ENCODE assay signal across 2 cellular contexts in genomic region chr7:138352570-138353461, GRCh38.
A peak's percentile ranks its signal among the peaks of the same experiment; 100 is the strongest.
TF ChIP-seq lines count a peak whose summit lies in the region.

No MANE protein-coding gene starts in this region.

TF ChIP-seq in K562, 482 proteins besides CTCF, POLR2A, EP300 and RAD21 (continued from another document and continues in another):
- peak; percentile 45; the same call in 1 of the 2 replicates for TF ChIP-seq PKNOX1 (IDR thresholded peaks at IDR 0.05)
- TF ChIP-seq SRF (CRISPR knock-in tag; IDR thresholded peaks at IDR 0.05): peak in 1 of 2 experiments; percentile 98; a peak in 3 of 4 replicates
- TF ChIP-seq RBBP5 (IDR thresholded peaks at IDR 0.05; ENCODE audit: borderline replicate concordance, insufficient read depth, low read length, poor library complexity, severe bottlenecking): peak; percentile 87
- peak; percentile 100 for TF ChIP-seq TCF3 (CRISPR knock-in tag; IDR thresholded peaks at IDR 0.05)
- no peak for TF ChIP-seq ZNF586 (CRISPR knock-in tag; conservative IDR thresholded peaks at IDR 0.05)
- TF ChIP-seq VEZF1 (CRISPR knock-in tag; IDR thresholded peaks at IDR 0.05): peak; percentile 89
- TF ChIP-seq PURB (CRISPR knock-in tag; IDR thresholded peaks at IDR 0.05; ENCODE audit: low read depth): no peak
- TF ChIP-seq FOXA1 (IDR thresholded peaks at IDR 0.05; ENCODE audit: borderline replicate concordance): no peak
- TF ChIP-seq POLR2G (IDR thresholded peaks at IDR 0.05; ENCODE audit: low read depth, low read length): peak; percentile 74
- no peak for TF ChIP-seq ZNF449 (CRISPR knock-in tag; IDR thresholded peaks at IDR 0.05)
- peak; percentile 100 for TF ChIP-seq DPF2 (IDR thresholded peaks at IDR 0.05)
- TF ChIP-seq HNRNPLL (IDR thresholded peaks at IDR 0.05; ENCODE audit: low read depth, low read length, poor library complexity, severe bottlenecking): peak; percentile 30
- no peak for TF ChIP-seq NFE2L1 (tag; IDR thresholded peaks at IDR 0.05; ENCODE audit: borderline replicate concordance, low read depth)
- peak; percentile 90 for TF ChIP-seq MAX (CRISPR knock-in tag; IDR thresholded peaks at IDR 0.05)

TF ChIP-seq in HepG2, 621 proteins besides CTCF, POLR2A, EP300 and RAD21 (continued from another document and continues in another):
- TF ChIP-seq RERE (CRISPR knock-in tag; IDR thresholded peaks at IDR 0.05; ENCODE audit: low read depth) (peak; percentile 86), ZNF550 (CRISPR knock-in tag; IDR thresholded peaks at IDR 0.05; ENCODE audit: borderline replicate concordance) (no peak), ZNF446 (CRISPR knock-in tag; IDR thresholded peaks at IDR 0.05) (no peak), XRCC5 (optimal IDR thresholded peaks at IDR 0.05; ENCODE audit: low read length) (peak; percentile 81), ZSCAN30 (CRISPR knock-in tag; IDR thresholded peaks at IDR 0.05) (peak; percentile 79), ZNF430 (CRISPR knock-in tag; IDR thresholded peaks at IDR 0.05) (no peak), MED1 (CRISPR knock-in tag; IDR thresholded peaks at IDR 0.05) (peak; percentile 100), ZNF383 (CRISPR knock-in tag; IDR thresholded peaks at IDR 0.05; ENCODE audit: borderline replicate concordance) (no peak), ZNF12 (CRISPR knock-in tag; IDR thresholded peaks at IDR 0.05) (peak; percentile 86; the same call in 1 of the 2 replicates), NCOA1 (CRISPR knock-in tag; IDR thresholded peaks at IDR 0.05) (no peak), MLX (CRISPR knock-in tag; IDR thresholded peaks at IDR 0.05) (peak; percentile 57), ZMAT3 (CRISPR knock-in tag; conservative IDR thresholded peaks at IDR 0.05) (no peak), BORCS8-MEF2B (CRISPR knock-in tag; IDR thresholded peaks at IDR 0.05) (no peak), ZNF780A (CRISPR knock-in tag; IDR thresholded peaks at IDR 0.05) (peak; percentile 88; the same call in 1 of the 2 replicates), ZNF678 (CRISPR knock-in tag; IDR thresholded peaks at IDR 0.05) (no peak), ZNF883 (CRISPR knock-in tag; IDR thresholded peaks at IDR 0.05; ENCODE audit: not compliant biosample characterization) (no peak), ZNF20 (CRISPR knock-in tag; IDR thresholded peaks at IDR 0.05) (no peak), ISX (CRISPR knock-in tag; conservative IDR thresholded peaks at IDR 0.05) (peak; percentile 76; the same call in 1 of the 2 replicates), ZNF672 (CRISPR knock-in tag; IDR thresholded peaks at IDR 0.05) (no peak), MZF1 (CRISPR knock-in tag; IDR thresholded peaks at IDR 0.05; ENCODE audit: borderline replicate concordance) (no peak), ZNF567 (CRISPR knock-in tag; IDR thresholded peaks at IDR 0.05; ENCODE audit: borderline replicate concordance) (0 out of 2 replicates have a peak, but pooled peaks have one; percentile 45), TFDP1 (CRISPR knock-in tag; IDR thresholded peaks at IDR 0.05; ENCODE audit: borderline replicate concordance) (peak; percentile 51; the same call in 1 of the 2 replicates), ZSCAN29 (CRISPR knock-in tag; conservative IDR thresholded peaks at IDR 0.05) (no peak), ZMYM2 (CRISPR knock-in tag; IDR thresholded peaks at IDR 0.05) (peak; percentile 92), DMAP1 (CRISPR knock-in tag; IDR thresholded peaks at IDR 0.05) (peak; percentile 78), RAD51 (IDR thresholded peaks at IDR 0.05; ENCODE audit: borderline replicate concordance) (no peak), ZSCAN5A (CRISPR knock-in tag; IDR thresholded peaks at IDR 0.05; ENCODE audit: borderline replicate concordance) (peak; percentile 89; the same call in 1 of the 2 replicates), PITX1 (CRISPR knock-in tag; IDR thresholded peaks at IDR 0.05) (peak; percentile 80; the same call in 1 of the 2 replicates), JUNB (CRISPR knock-in tag; IDR thresholded peaks at IDR 0.05; ENCODE audit: borderline replicate concordance) (peak; percentile 99), GTF3A (CRISPR knock-in tag; conservative IDR thresholded peaks at IDR 0.05) (no peak), RFXAP (CRISPR knock-in tag; IDR thresholded peaks at IDR 0.05; ENCODE audit: borderline replicate concordance) (peak; percentile 84; the same call in 1 of the 2 replicates), ZHX2 (IDR thresholded peaks at IDR 0.05; ENCODE audit: low read depth) (peak; percentile 61), ZHX2 (CRISPR knock-in tag; IDR thresholded peaks at IDR 0.05; ENCODE audit: borderline replicate concordance) (no peak), EED (CRISPR knock-in tag; IDR thresholded peaks at IDR 0.05) (no peak), TBP (CRISPR knock-in tag; IDR thresholded peaks at IDR 0.05) (no peak), FIP1L1 (IDR thresholded peaks at IDR 0.05; ENCODE audit: borderline replicate concordance, insufficient read depth, low read depth, low read length) (no peak), ZNF75D (CRISPR knock-in tag; IDR thresholded peaks at IDR 0.05; ENCODE audit: borderline replicate concordance) (no peak), NCOA5 (CRISPR knock-in tag; IDR thresholded peaks at IDR 0.05) (no peak), DBP (CRISPR knock-in tag; IDR thresholded peaks at IDR 0.05; ENCODE audit: not compliant biosample characterization) (peak; percentile 89), PHF20 (CRISPR knock-in tag; IDR thresholded peaks at IDR 0.05) (0 out of 2 replicates have a peak, but pooled peaks have one; percentile 25), ZNF24 (IDR thresholded peaks at IDR 0.05) (0 out of 2 replicates have a peak, but pooled peaks have one; percentile 27), ZBTB46 (CRISPR knock-in tag; IDR thresholded peaks at IDR 0.05; ENCODE audit: borderline replicate concordance) (no peak), MAFK (conservative IDR thresholded peaks at IDR 0.05 in 1 of 2, IDR thresholded peaks at IDR 0.05 in 1 of 2; ENCODE audit: low read length in 2 of 2) (no peak), EZH2 (conservative IDR thresholded peaks at IDR 0.05; ENCODE audit: low read depth, low read length) (no peak), PRMT3 (CRISPR knock-in tag; IDR thresholded peaks at IDR 0.05; ENCODE audit: borderline replicate concordance, low read depth) (no peak), U2AF1 (optimal IDR thresholded peaks at IDR 0.05; ENCODE audit: low read depth, low read length) (no peak)
